Comparison of ENCODE assay signal across 15 cellular contexts in the genomic region with DNA sequence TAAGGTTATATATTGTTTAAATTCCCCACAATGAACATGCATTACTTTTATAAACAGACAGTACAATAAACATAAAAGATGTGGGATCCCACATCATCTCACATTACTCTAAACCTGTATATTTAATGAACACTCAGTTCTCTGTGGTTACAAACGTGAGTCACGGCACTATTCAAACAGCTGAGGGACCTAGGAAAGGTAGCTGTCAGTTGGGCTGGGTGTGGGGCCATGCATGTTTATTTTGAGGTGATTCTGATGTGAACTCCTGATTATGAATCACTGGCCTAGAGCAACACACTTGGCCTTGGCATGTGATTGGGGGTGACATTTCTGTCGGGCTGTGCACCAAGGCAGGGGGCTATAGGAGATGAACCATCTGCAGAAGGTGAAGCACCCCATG.
DNase-seq lines count a peak whose midpoint lies in the region; ATAC-seq and TF ChIP-seq lines count a peak whose summit lies in the region.
"Had no signal": no experiment of that assay in that cellular context is flagged by ENCODE, and none has a peak within 500 bp of the region (broad histone marks: within the 10 kb centered on the region; RNA-seq: fewer than 3 reads in every experiment).

No MANE protein-coding gene starts in this region.

- no peaks in the 10 kb centered on the region for H3K9me3 Mint-ChIP-seq in WTC11
- H3K9me3 Mint-ChIP-seq: activated T-cell treated with anti-CD3 and anti-CD28 coated beads, Interleukin-2, amount 50 U/mL, for 24 hours had no signal

- ATAC-seq in mucosa of descending colon = peak; percentile 83
- ATAC-seq in WTC11 = no peak

- POLR2A ChIA-PET in WTC11 (lab: Charles Lee) = no interaction called here

- in situ Hi-C loops in astrocyte of the spinal cord (cut with HindIII; ENCODE audit: low sequenced_read_pairs) = no loop called here

- H3K36me3 Mint-ChIP-seq in WTC11 = no peaks in the 10 kb centered on the region

- no peak overlapping the region for H3K4me3 Mint-ChIP-seq in WTC11
- H3K4me3 Mint-ChIP-seq: activated T-cell treated with anti-CD3 and anti-CD28 coated beads, Interleukin-2, amount 50 U/mL, for 24 hours had no signal

- no peak overlapping the region for H3K4me3 ChIP-seq in astrocyte of the spinal cord (ENCODE audit: low read depth, low read length)
- no peak overlapping the region for H3K4me3 ChIP-seq in mucosa of descending colon
- H3K4me3 ChIP-seq: stomach had no signal

- H3K27me3 Mint-ChIP-seq in WTC11 (ENCODE audit: low read depth) = no peaks in the 10 kb centered on the region

- no peaks in the 10 kb centered on the region for H3K4me1 ChIP-seq in mucosa of descending colon (ENCODE audit: low read depth)
- H3K4me1 ChIP-seq: stomach had no signal

- TF ChIP-seq CTCF in astrocyte of the spinal cord (IDR thresholded peaks at IDR 0.05; ENCODE audit: low read depth, low read length) (no peak), mucosa of descending colon (IDR thresholded peaks at IDR 0.05) (no peak), WTC11 (IDR thresholded peaks at IDR 0.05) (no peak)

- intact Hi-C loops in mucosa of descending colon (cut with DNase I, micrococcal nuclease) = no loop called here

- H3K27ac Mint-ChIP-seq in WTC11 = no peak overlapping the region
- H3K27ac Mint-ChIP-seq: activated T-cell treated with anti-CD3 and anti-CD28 coated beads, Interleukin-2, amount 50 U/mL, for 24 hours had no signal

- H3K4me1 Mint-ChIP-seq in WTC11 = no peaks in the 10 kb centered on the region

- CTCF ChIA-PET in WTC11 (lab: Charles Lee) = interaction anchor here (3.4 kb wide), 1 partner anchor 9 kb away, joined by 16 read pairs; no protein-coding TSS in a partner anchor

- no peaks in the 10 kb centered on the region for H3K36me3 ChIP-seq in mucosa of descending colon (ENCODE audit: low read depth)
- H3K36me3 ChIP-seq: stomach had no signal

- peak; percentile 98 for DNase-seq in ELR (ENCODE audit: low read depth)
- DNase-seq in LoVo (ENCODE audit: low spot score) = peak; percentile 67
- DNase-seq in astrocyte of the spinal cord (ENCODE audit: low read depth, low spot score) = peak; percentile 84
- no peak for DNase-seq in mucosa of descending colon
- DNase-seq in Ammon's horn (ENCODE audit: low spot score) = no peak
- no peak for DNase-seq in WTC11 (ENCODE audit: low spot score)
- no peak for DNase-seq in HuH-7.5 (ENCODE audit: low spot score)
- DNase-seq in NCI-H524 treated with DMSO at 0.1 percent for 48 hours (lab: John Stamatoyannopoulos, UW) = no peak
- DNase-seq: activated T-cell treated with anti-CD3 and anti-CD28 coated beads, Interleukin-2, amount 50 U/mL, for 24 hours; caudate nucleus; NCI-H1417; occipital lobe; stimulated activated CD4-positive, alpha-beta T cell treated with anti-CD3 and anti-CD28 coated beads, Interleukin-2, amount 100 ng/mL, for 24 hours; stomach; T-helper 9 cell had no signal

- H3K9me3 ChIP-seq in mucosa of descending colon = no peaks in the 10 kb centered on the region
- H3K9me3 ChIP-seq: stomach had no signal

TF ChIP-seq in WTC11, 78 proteins besides CTCF, POLR2A, EP300 and RAD21:
- TF ChIP-seq RORB (CRISPR knock-in tag; IDR thresholded peaks at IDR 0.05) = no peak
- TF ChIP-seq TP53 (CRISPR knock-in tag; IDR thresholded peaks at IDR 0.05) = no peak
- no peak for TF ChIP-seq ZNF263 (CRISPR knock-in tag; IDR thresholded peaks at IDR 0.05; ENCODE audit: low read depth)
- TF ChIP-seq, protein P1, sequence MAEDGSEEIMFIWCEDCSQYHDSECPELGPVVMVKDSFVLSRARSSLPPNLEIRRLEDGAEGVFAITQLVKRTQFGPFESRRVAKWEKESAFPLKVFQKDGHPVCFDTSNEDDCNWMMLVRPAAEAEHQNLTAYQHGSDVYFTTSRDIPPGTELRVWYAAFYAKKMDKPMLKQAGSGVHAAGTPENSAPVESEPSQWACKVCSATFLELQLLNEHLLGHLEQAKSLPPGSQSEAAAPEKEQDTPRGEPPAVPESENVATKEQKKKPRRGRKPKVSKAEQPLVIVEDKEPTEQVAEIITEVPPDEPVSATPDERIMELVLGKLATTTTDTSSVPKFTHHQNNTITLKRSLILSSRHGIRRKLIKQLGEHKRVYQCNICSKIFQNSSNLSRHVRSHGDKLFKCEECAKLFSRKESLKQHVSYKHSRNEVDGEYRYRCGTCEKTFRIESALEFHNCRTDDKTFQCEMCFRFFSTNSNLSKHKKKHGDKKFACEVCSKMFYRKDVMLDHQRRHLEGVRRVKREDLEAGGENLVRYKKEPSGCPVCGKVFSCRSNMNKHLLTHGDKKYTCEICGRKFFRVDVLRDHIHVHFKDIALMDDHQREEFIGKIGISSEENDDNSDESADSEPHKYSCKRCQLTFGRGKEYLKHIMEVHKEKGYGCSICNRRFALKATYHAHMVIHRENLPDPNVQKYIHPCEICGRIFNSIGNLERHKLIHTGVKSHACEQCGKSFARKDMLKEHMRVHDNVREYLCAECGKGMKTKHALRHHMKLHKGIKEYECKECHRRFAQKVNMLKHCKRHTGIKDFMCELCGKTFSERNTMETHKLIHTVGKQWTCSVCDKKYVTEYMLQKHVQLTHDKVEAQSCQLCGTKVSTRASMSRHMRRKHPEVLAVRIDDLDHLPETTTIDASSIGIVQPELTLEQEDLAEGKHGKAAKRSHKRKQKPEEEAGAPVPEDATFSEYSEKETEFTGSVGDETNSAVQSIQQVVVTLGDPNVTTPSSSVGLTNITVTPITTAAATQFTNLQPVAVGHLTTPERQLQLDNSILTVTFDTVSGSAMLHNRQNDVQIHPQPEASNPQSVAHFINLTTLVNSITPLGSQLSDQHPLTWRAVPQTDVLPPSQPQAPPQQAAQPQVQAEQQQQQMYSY (CRISPR knock-in tag; IDR thresholded peaks at IDR 0.05) = no peak
- TF ChIP-seq, protein P2, sequence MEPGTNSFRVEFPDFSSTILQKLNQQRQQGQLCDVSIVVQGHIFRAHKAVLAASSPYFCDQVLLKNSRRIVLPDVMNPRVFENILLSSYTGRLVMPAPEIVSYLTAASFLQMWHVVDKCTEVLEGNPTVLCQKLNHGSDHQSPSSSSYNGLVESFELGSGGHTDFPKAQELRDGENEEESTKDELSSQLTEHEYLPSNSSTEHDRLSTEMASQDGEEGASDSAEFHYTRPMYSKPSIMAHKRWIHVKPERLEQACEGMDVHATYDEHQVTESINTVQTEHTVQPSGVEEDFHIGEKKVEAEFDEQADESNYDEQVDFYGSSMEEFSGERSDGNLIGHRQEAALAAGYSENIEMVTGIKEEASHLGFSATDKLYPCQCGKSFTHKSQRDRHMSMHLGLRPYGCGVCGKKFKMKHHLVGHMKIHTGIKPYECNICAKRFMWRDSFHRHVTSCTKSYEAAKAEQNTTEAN (CRISPR knock-in tag; IDR thresholded peaks at IDR 0.05) = no peak
- no peak for TF ChIP-seq JAZF1 (CRISPR knock-in tag; IDR thresholded peaks at IDR 0.05)
- TF ChIP-seq PRRX2 (CRISPR knock-in tag; IDR thresholded peaks at IDR 0.05) = no peak

Comparison
In these comparisons a context has a peak if more than half of its experiments do, and no peak if none do; other contexts are left out.
1. DNase-seq: peak in ELR (single experiment), LoVo (single experiment) and astrocyte of the spinal cord (single experiment); none in mucosa of descending colon (0 of 3), Ammon's horn (single experiment), WTC11 (single experiment), HuH-7.5 (single experiment) and NCI-H524 treated with DMSO at 0.1 percent for 48 hours (single experiment).